In genomic region chr9:134968011-134968822, GRCh38 we compare ENCODE assay signal across 1 cellular context.
TF ChIP-seq lines count a peak whose summit lies in the region.

No MANE protein-coding gene starts in this region.

TF ChIP-seq in HEK293, 187 proteins besides CTCF, POLR2A, EP300 and RAD21 (continued from another document):
- TF ChIP-seq ZNF777 (tag by site-specific recombination; IDR thresholded peaks at IDR 0.05; ENCODE audit: borderline replicate concordance), result no peak
